ENCODE assay signal across 9 cellular contexts in genomic region chr5:52945040-52945439, GRCh38. TPM values are rescaled to one million over a fixed set of nuclear protein-coding genes. Genes with fewer than 3 reads are reported as not detected.
DNase-seq lines count a peak whose midpoint lies in the region; ATAC-seq and TF ChIP-seq lines count a peak whose summit lies in the region.
"Had no signal": no experiment of that assay in that cellular context is flagged by ENCODE, and none has a peak within 500 bp of the region (broad histone marks: within the 10 kb centered on the region; RNA-seq: fewer than 3 reads in every experiment).

No MANE protein-coding gene starts in this region.

- H3K36me3 ChIP-seq in subcutaneous abdominal adipose tissue (ENCODE audit: control insufficient read depth in 5 of 5, insufficient read depth in 5 of 5, low read length in 5 of 5): peaks cover 13 to 45% (median 31%) of the 10 kb centered on the region in 5 donors

- H3K9ac ChIP-seq in subcutaneous abdominal adipose tissue (ENCODE audit: low read length in 5 of 5): peak overlapping the region in 3 of 5 donors; percentile 2 to 19 (median 15)

- ATAC-seq in activated T-cell treated with anti-CD3 and anti-CD28 coated beads, Interleukin-2, amount 50 U/mL, for 4 hours: no peak
- no peak for ATAC-seq in T-helper 17 cell
- ATAC-seq in GM21526 (IDR thresholded peaks at IDR 0.05; ENCODE audit: low FRiP score, unreplicated experiment): no peak
- no peak for ATAC-seq in HG03521 (IDR thresholded peaks at IDR 0.05; ENCODE audit: unreplicated experiment)

- peaks cover 15% of the 10 kb centered on the region for H3K4me1 Mint-ChIP-seq in activated T-cell treated with anti-CD3 and anti-CD28 coated beads, Interleukin-2, amount 50 U/mL, for 4 hours (ENCODE audit: low read depth)
- H3K4me1 Mint-ChIP-seq in T-helper 17 cell: peaks cover 5% of the 10 kb centered on the region

- no peak for TF ChIP-seq CTCF in fibroblast of villous mesenchyme (IDR thresholded peaks at IDR 0.05; ENCODE audit: insufficient read depth, low read depth, low read length)

- DNase-seq in activated T-cell treated with anti-CD3 and anti-CD28 coated beads, Interleukin-2, amount 50 U/mL, for 4 hours: no peak
- DNase-seq in activated T-cell treated with anti-CD3 and anti-CD28 coated beads for 4 hours: no peak
- DNase-seq in T-helper 17 cell: no peak
- DNase-seq in fibroblast of villous mesenchyme (ENCODE audit: low read depth): peak; percentile 49
- no peak for DNase-seq in head of caudate nucleus
- DNase-seq: occipital lobe had no signal

- peak overlapping the region; percentile 53 for H3K4me3 Mint-ChIP-seq in activated T-cell treated with anti-CD3 and anti-CD28 coated beads, Interleukin-2, amount 50 U/mL, for 4 hours
- peak overlapping the region; percentile 71 for H3K4me3 Mint-ChIP-seq in T-helper 17 cell

- H3K4me3 ChIP-seq in fibroblast of villous mesenchyme (ENCODE audit: low read depth, low read length) (peak overlapping the region; percentile 45), subcutaneous abdominal adipose tissue (ENCODE audit: low read depth in 1 of 5, low read length in 5 of 5) (peak overlapping the region in 3 of 5 donors; percentile 45 to 68 (median 52))

- H3K9me3 Mint-ChIP-seq in activated T-cell treated with anti-CD3 and anti-CD28 coated beads, Interleukin-2, amount 50 U/mL, for 4 hours: no peaks in the 10 kb centered on the region

- H3K27me3 ChIP-seq in subcutaneous abdominal adipose tissue (ENCODE audit: control insufficient read depth in 5 of 5, insufficient read depth in 4 of 5, low read length in 5 of 5): no peaks in the 10 kb centered on the region

- intact Hi-C loops in head of caudate nucleus (cut with DNase I): loop anchor here (5.0 kb wide), 1 partner anchor 152 kb away; no protein-coding TSS in a partner anchor

- no peak overlapping the region for H3K27ac ChIP-seq in subcutaneous abdominal adipose tissue (ENCODE audit: low read depth, low read length)

- H3K27me3 Mint-ChIP-seq in activated T-cell treated with anti-CD3 and anti-CD28 coated beads, Interleukin-2, amount 50 U/mL, for 4 hours (ENCODE audit: low read depth): no peaks in the 10 kb centered on the region
- peaks cover 6% of the 10 kb centered on the region for H3K27me3 Mint-ChIP-seq in T-helper 17 cell

- H3K27ac Mint-ChIP-seq in T-helper 17 cell: peak overlapping the region; percentile 27

- H3K4me1 ChIP-seq in subcutaneous abdominal adipose tissue (ENCODE audit: control insufficient read depth in 5 of 5, insufficient read depth in 5 of 5, low read length in 5 of 5): peaks cover 0 to 8% (median 3%) of the 10 kb centered on the region in 5 donors

- no peaks in the 10 kb centered on the region for H3K36me3 Mint-ChIP-seq in activated T-cell treated with anti-CD3 and anti-CD28 coated beads, Interleukin-2, amount 50 U/mL, for 4 hours (ENCODE audit: insufficient read depth)
- peaks cover 3% of the 10 kb centered on the region for H3K36me3 Mint-ChIP-seq in T-helper 17 cell (ENCODE audit: low read depth)

- H3K9me3 ChIP-seq in T-helper 17 cell (ENCODE audit: control insufficient read depth, low read length, poor library complexity, severe bottlenecking): no peaks in the 10 kb centered on the region
- no peaks in the 10 kb centered on the region for H3K9me3 ChIP-seq in subcutaneous abdominal adipose tissue (ENCODE audit: control insufficient read depth in 5 of 5, low read length in 5 of 5)

RNA-seq across cellular contexts. Expression of gene ITGA2, which starts 44.1 kb away (rescaled TPM):
- total RNA-seq in activated T-cell treated with anti-CD3 and anti-CD28 coated beads, Interleukin-2, amount 50 U/mL, for 4 hours: 1 to 10 TPM; 1.0 to 1.1 (median 1.1) TPM
- total RNA-seq in T-helper 17 cell: 1 to 10 TPM in 1 of 2 donors, under 1 TPM in 1; 0.62 to 1.8 TPM
- 16.4 and 35.0 TPM in 2 replicates for total RNA-seq in fibroblast of villous mesenchyme
